9 cellular contexts compared by ENCODE assay signal in genomic region chr4:93828830-93829530, GRCh38. TPM values are rescaled to one million over a fixed set of nuclear protein-coding genes. Genes with fewer than 3 reads are reported as not detected.
DNase-seq lines count a peak whose midpoint lies in the region; ATAC-seq and TF ChIP-seq lines count a peak whose summit lies in the region.
"Had no signal": no experiment of that assay in that cellular context is flagged by ENCODE, and none has a peak within 500 bp of the region (broad histone marks: within the 10 kb centered on the region; RNA-seq: fewer than 3 reads in every experiment).

No MANE protein-coding gene starts in this region.

- intact Hi-C loops in activated B cell treated with CpG ODN at 0.5 μM for 24 hours (cut with micrococcal nuclease), result no loop called here
- intact Hi-C loops in testis (cut with DNase I; ENCODE audit: low total_unique reads), result no loop called here

- H3K27ac ChIP-seq in testis, result no peak overlapping the region

- ATAC-seq in activated B cell treated with CpG ODN at 0.5 μM for 24 hours (ENCODE audit: low read depth) (no peak), HG02973 (IDR thresholded peaks at IDR 0.05; ENCODE audit: unreplicated experiment) (no peak), T-cell (replicated peaks in 1 of 4) (no peak)

- POLR2A ChIA-PET in activated B cell treated with CpG ODN at 0.5 μM for 24 hours (lab: Charles Lee), result no interaction called here
- POLR2A ChIA-PET in T-cell (lab: Charles Lee), result no interaction called here

- peak overlapping the region; percentile 50 for H3K4me3 Mint-ChIP-seq in activated B cell treated with CpG ODN at 0.5 μM for 24 hours
- H3K4me3 Mint-ChIP-seq in T-cell, result peak overlapping the region in 1 of 3 donors; percentile 73

- H3K27ac Mint-ChIP-seq in activated B cell treated with CpG ODN at 0.5 μM for 24 hours, result no peak overlapping the region
- H3K27ac Mint-ChIP-seq in T-cell, result no peak overlapping the region

- H3K4me1 Mint-ChIP-seq in activated B cell treated with CpG ODN at 0.5 μM for 24 hours (peaks cover 11% of the 10 kb centered on the region), T-cell (peaks cover 14 to 17% (median 17%) of the 10 kb centered on the region in 3 donors)

- no peaks in the 10 kb centered on the region for H3K36me3 ChIP-seq in testis (ENCODE audit: low read depth, missing control alignments)

- H3K9me3 ChIP-seq in testis, result no peaks in the 10 kb centered on the region

- no peak for TF ChIP-seq POLR2A in testis (IDR thresholded peaks at IDR 0.05)

- DNase-seq in NCI-H748 (lab: John Stamatoyannopoulos, UW; ENCODE audit: unreplicated experiment), result peak; percentile 55
- DNase-seq in NCI-H748 treated with DMSO at 0.1 percent for 48 hours (lab: John Stamatoyannopoulos, UW), result no peak
- DNase-seq in activated B cell treated with CpG ODN at 0.5 μM for 24 hours, result no peak
- DNase-seq in iPS-NIHi7 (ENCODE audit: extremely low spot score), result peak; percentile 28
- no peak for DNase-seq in testis
- no peak for DNase-seq in germinal center (ENCODE audit: low spot score)
- DNase-seq in T-cell, result no peak

- no peaks in the 10 kb centered on the region for H3K36me3 Mint-ChIP-seq in activated B cell treated with CpG ODN at 0.5 μM for 24 hours (ENCODE audit: low read depth)
- no peaks in the 10 kb centered on the region for H3K36me3 Mint-ChIP-seq in T-cell

- peaks cover 19% of the 10 kb centered on the region for H3K4me1 ChIP-seq in testis

- peak overlapping the region; percentile 19 to 36 for H3K4me3 ChIP-seq in testis

- H3K9me3 Mint-ChIP-seq in activated B cell treated with CpG ODN at 0.5 μM for 24 hours, result no peaks in the 10 kb centered on the region
- H3K9me3 Mint-ChIP-seq in T-cell, result peaks cover 1 to 5% (median 5%) of the 10 kb centered on the region in 3 donors

- no peaks in the 10 kb centered on the region for H3K27me3 ChIP-seq in testis

- no peak for TF ChIP-seq CTCF in activated B cell treated with CpG ODN at 0.5 μM for 24 hours (IDR thresholded peaks at IDR 0.05)
- no peak for TF ChIP-seq CTCF in testis (IDR thresholded peaks at IDR 0.05)

- H3K27me3 Mint-ChIP-seq in activated B cell treated with CpG ODN at 0.5 μM for 24 hours (peaks cover 70% of the 10 kb centered on the region), T-cell (peaks cover 66 to 80% of the 10 kb centered on the region in 2 donors)

- 1 to 2% methylated on average over 28 to 46 of the region's 49 CpGs for WGBS in testis, 2 donors

- CTCF ChIA-PET in activated B cell treated with CpG ODN at 0.5 μM for 24 hours (lab: Charles Lee) (no interaction called here), T-cell (lab: Charles Lee) (no interaction called here)

RNA-seq across cellular contexts. Expression of gene ATOH1, which starts 0.4 kb away (rescaled TPM):
- total RNA-seq in activated B cell treated with CpG ODN at 0.5 μM for 24 hours (not detected in 2 replicates), testis (not detected), T-cell (not detected)
- polyA plus RNA-seq in testis (ENCODE audit: insufficient read depth, low read depth, low replicate concordance), result not detected
- total RNA-seq: HT1080 had no signal

Comparison
In these comparisons a context has a peak if more than half of its experiments do, and no peak if none do; other contexts are left out.
1. DNase-seq: peak in NCI-H748 (single experiment) and iPS-NIHi7 (single experiment); none in NCI-H748 treated with DMSO at 0.1 percent for 48 hours (single experiment), activated B cell treated with CpG ODN at 0.5 μM for 24 hours (single experiment), testis (single experiment), germinal center (single experiment) and T-cell (0 of 34).